Comparison of ENCODE assay signal across 8 cellular contexts in genomic region chr12:122356192-122356635, GRCh38.
A peak's percentile ranks its signal among the peaks of the same experiment; 100 is the strongest.
DNase-seq lines count a peak whose midpoint lies in the region; ATAC-seq, FAIRE-seq and TF ChIP-seq lines count a peak whose summit lies in the region.

No MANE protein-coding gene starts in this region.

- no peak for FAIRE-seq in small intestine (lab: Jason Lieb, UNC)

- ATAC-seq in SK-N-SH treated with all-trans-retinoic acid at 6 μM for 48 hours (peak; percentile 97), left ventricle myocardium superior (peak; percentile 88), GM19324 (IDR thresholded peaks at IDR 0.05; ENCODE audit: low FRiP score, unreplicated experiment) (no peak)
- ATAC-seq in activated naive CD8-positive, alpha-beta T cell treated with anti-CD3 and anti-CD28 coated beads, Interleukin-2, amount 50 U/mL, for 24 hours = peak; percentile 79

- H3K9me3 Mint-ChIP-seq in activated naive CD8-positive, alpha-beta T cell treated with anti-CD3 and anti-CD28 coated beads, Interleukin-2, amount 50 U/mL, for 24 hours = no peaks in the 10 kb centered on the region

- no peaks in the 10 kb centered on the region for H3K36me3 ChIP-seq in MM.1S (replicated peaks; ENCODE audit: insufficient read depth, low read length)
- H3K36me3 ChIP-seq in small intestine (ENCODE audit: control insufficient read depth in 2 of 2, insufficient read depth in 2 of 2, low read length in 2 of 2) = peaks cover 8 to 18% of the 10 kb centered on the region in 2 donors

- H3K27me3 ChIP-seq in MM.1S (replicated peaks; ENCODE audit: insufficient read depth, low read length) = no peaks in the 10 kb centered on the region
- no peaks in the 10 kb centered on the region for H3K27me3 ChIP-seq in small intestine (ENCODE audit: control insufficient read depth in 2 of 2, insufficient read depth in 2 of 2, low read length in 2 of 2)

- no peaks in the 10 kb centered on the region for H3K9me2 ChIP-seq in MM.1S (replicated peaks; ENCODE audit: insufficient read depth, low read length)

- 41 to 49% (median 44%) methylated on average over 3 of the region's 3 CpGs for WGBS in small intestine, 3 donors

- no peaks in the 10 kb centered on the region for H3K79me2 ChIP-seq in MM.1S (ENCODE audit: low read length)

- H3K27me3 Mint-ChIP-seq in activated naive CD8-positive, alpha-beta T cell treated with anti-CD3 and anti-CD28 coated beads, Interleukin-2, amount 50 U/mL, for 24 hours = no peaks in the 10 kb centered on the region

- H3K9me3 ChIP-seq in MM.1S (replicated peaks; ENCODE audit: insufficient read depth, low read length) (no peaks in the 10 kb centered on the region), small intestine (ENCODE audit: control insufficient read depth, low read depth) (no peaks in the 10 kb centered on the region)

- no peaks in the 10 kb centered on the region for H3F3A ChIP-seq in MM.1S (ENCODE audit: insufficient read depth, low read length)

- peak; percentile 61 for TF ChIP-seq CTCF in MM.1S (IDR thresholded peaks at IDR 0.05; ENCODE audit: low read length)

- peaks cover 11% of the 10 kb centered on the region for H3K4me1 Mint-ChIP-seq in activated naive CD8-positive, alpha-beta T cell treated with anti-CD3 and anti-CD28 coated beads, Interleukin-2, amount 50 U/mL, for 24 hours

- H3K27ac Mint-ChIP-seq in activated naive CD8-positive, alpha-beta T cell treated with anti-CD3 and anti-CD28 coated beads, Interleukin-2, amount 50 U/mL, for 24 hours = no peak overlapping the region

- intact Hi-C loops in left ventricle myocardium superior (cut with micrococcal nuclease) = no loop called here

- DNase-seq in ELR (ENCODE audit: low read depth) (peak; percentile 69), MM.1S (peak; percentile 38), left ventricle myocardium superior (no peak), small intestine (peak; percentile 59), HPDE6-E6E7 (ENCODE audit: extremely low spot score) (no peak)
- DNase-seq in activated naive CD8-positive, alpha-beta T cell treated with anti-CD3 and anti-CD28 coated beads, Interleukin-2, amount 50 U/mL, for 24 hours = peak; percentile 46

- H3K36me3 Mint-ChIP-seq in activated naive CD8-positive, alpha-beta T cell treated with anti-CD3 and anti-CD28 coated beads, Interleukin-2, amount 50 U/mL, for 24 hours (ENCODE audit: low read depth) = peaks cover 23% of the 10 kb centered on the region

- H4K20me1 ChIP-seq in MM.1S (ENCODE audit: insufficient read depth, low read length) = no peaks in the 10 kb centered on the region

- no peak overlapping the region for H3K4me2 ChIP-seq in MM.1S (ENCODE audit: low read depth, low read length)

- H3K27ac ChIP-seq in MM.1S (ENCODE audit: low read length) = no peak overlapping the region
- H3K27ac ChIP-seq in small intestine (ENCODE audit: low read depth in 1 of 2, low read length in 1 of 2) = no peak overlapping the region

- no peaks in the 10 kb centered on the region for H3K4me1 ChIP-seq in MM.1S (ENCODE audit: low read length)
- H3K4me1 ChIP-seq in small intestine (ENCODE audit: control insufficient read depth in 2 of 2, insufficient read depth in 1 of 2, low read depth in 1 of 2, low read length in 1 of 2) = no peaks in the 10 kb centered on the region

- no peak overlapping the region for H3K9ac ChIP-seq in MM.1S (ENCODE audit: low read length)

- H3K4me3 Mint-ChIP-seq in activated naive CD8-positive, alpha-beta T cell treated with anti-CD3 and anti-CD28 coated beads, Interleukin-2, amount 50 U/mL, for 24 hours = no peak overlapping the region

- H2AFZ ChIP-seq in MM.1S (ENCODE audit: low read length) = no peak overlapping the region

- H3K4me3 ChIP-seq in MM.1S (ENCODE audit: low read length) = no peak overlapping the region
- H3K4me3 ChIP-seq in small intestine (ENCODE audit: low read depth in 1 of 2, low read length in 2 of 2) = no peak overlapping the region

TF ChIP-seq in SK-N-SH treated with all-trans-retinoic acid at 6 μM for 48 hours, 23 proteins besides CTCF, POLR2A, EP300 and RAD21:
- TF ChIP-seq RARB (CRISPR knock-in tag; IDR thresholded peaks at IDR 0.05) (no peak), ZFP3 (CRISPR knock-in tag; IDR thresholded peaks at IDR 0.05) (no peak), ISL1 (CRISPR knock-in tag; IDR thresholded peaks at IDR 0.05) (no peak), PATZ1 (CRISPR knock-in tag; IDR thresholded peaks at IDR 0.05; ENCODE audit: borderline replicate concordance) (no peak), ZC3H10 (CRISPR knock-in tag; IDR thresholded peaks at IDR 0.05) (no peak), SNAI2 (CRISPR knock-in tag; IDR thresholded peaks at IDR 0.05) (no peak), ZFP30 (CRISPR knock-in tag; IDR thresholded peaks at IDR 0.05) (no peak), CSDC2 (CRISPR knock-in tag; IDR thresholded peaks at IDR 0.05) (no peak), ARNTL (CRISPR knock-in tag; IDR thresholded peaks at IDR 0.05; ENCODE audit: borderline replicate concordance, low read depth) (no peak), BACH2 (CRISPR knock-in tag; IDR thresholded peaks at IDR 0.05; ENCODE audit: borderline replicate concordance) (no peak), ESRRG (CRISPR knock-in tag; IDR thresholded peaks at IDR 0.05) (no peak), ZNF8 (CRISPR knock-in tag; IDR thresholded peaks at IDR 0.05) (no peak), OSR1 (CRISPR knock-in tag; IDR thresholded peaks at IDR 0.05) (no peak), CSRNP3 (CRISPR knock-in tag; IDR thresholded peaks at IDR 0.05) (no peak), GLIS3 (CRISPR knock-in tag; IDR thresholded peaks at IDR 0.05) (no peak), PPARA (CRISPR knock-in tag; IDR thresholded peaks at IDR 0.05; ENCODE audit: borderline replicate concordance) (no peak), ZNF70 (CRISPR knock-in tag; IDR thresholded peaks at IDR 0.05) (no peak), TCF4 (CRISPR knock-in tag; IDR thresholded peaks at IDR 0.05; ENCODE audit: borderline replicate concordance) (no peak), TSHZ2 (CRISPR knock-in tag; IDR thresholded peaks at IDR 0.05) (no peak)

Comparison
In these comparisons a context has a peak if more than half of its experiments do, and no peak if none do; other contexts are left out.
1. DNase-seq: peak in ELR (single experiment), MM.1S (single experiment), activated naive CD8-positive, alpha-beta T cell treated with anti-CD3 and anti-CD28 coated beads, Interleukin-2, amount 50 U/mL, for 24 hours (single experiment) and small intestine (single experiment); none in left ventricle myocardium superior (single experiment) and HPDE6-E6E7 (single experiment).